1 cellular context compared by ENCODE assay signal in the genomic region with DNA sequence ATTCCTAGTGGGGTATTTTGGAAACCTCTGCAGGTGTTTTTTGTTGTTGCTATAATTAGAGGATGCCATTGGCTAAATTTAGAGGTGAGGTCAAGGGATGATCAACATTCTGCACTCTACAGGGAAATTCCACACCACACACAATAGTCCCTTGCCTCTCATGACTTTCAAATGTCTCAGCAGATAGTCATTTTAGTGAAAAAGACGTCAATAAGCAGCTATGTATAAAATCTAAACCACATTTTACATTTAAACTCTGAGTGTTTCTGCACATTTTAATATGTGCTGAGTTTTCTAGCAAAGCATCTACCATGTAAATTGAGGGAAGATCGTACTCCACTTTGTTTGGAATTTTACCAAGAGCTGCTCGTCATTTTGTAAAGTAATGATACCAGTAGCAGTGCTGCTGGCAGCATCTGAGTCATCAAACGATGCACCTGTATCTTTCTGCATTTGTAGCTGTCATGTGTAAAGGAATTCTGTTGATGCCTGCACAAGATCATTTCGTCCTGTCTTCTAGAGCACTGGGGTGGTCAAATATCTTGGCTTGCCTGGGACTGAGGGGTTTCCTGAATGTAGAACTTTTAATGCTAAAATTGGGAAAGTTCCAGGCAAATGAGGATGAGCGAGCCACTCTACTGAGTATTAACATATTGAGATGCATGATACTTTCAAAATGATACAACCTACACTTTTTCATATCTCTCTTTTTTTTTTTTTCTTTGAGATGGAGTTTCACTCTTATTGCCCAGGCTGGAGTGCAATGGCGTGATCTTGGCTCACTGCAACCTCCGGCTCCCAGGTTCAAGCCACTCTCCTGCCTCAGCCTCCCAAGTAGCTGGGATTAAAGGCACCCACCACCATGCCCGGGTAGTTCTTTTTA.
TF ChIP-seq lines count a peak whose summit lies in the region.

No MANE protein-coding gene starts in this region.

TF ChIP-seq in GM12878, 131 proteins besides CTCF, POLR2A, EP300 and RAD21 (continued from another document):
- TF ChIP-seq RUNX3 (IDR thresholded peaks at IDR 0.05; ENCODE audit: low read length): peak; percentile 97
- peak; percentile 40; the same call in 1 of the 2 replicates for TF ChIP-seq GABPA (IDR thresholded peaks at IDR 0.05; ENCODE audit: low read depth)
- TF ChIP-seq EED (IDR thresholded peaks at IDR 0.05; ENCODE audit: low read depth): peak; percentile 91
- peak; percentile 96; the same call in 1 of the 2 replicates for TF ChIP-seq FOXM1 (IDR thresholded peaks at IDR 0.05; ENCODE audit: low read depth, low read length)
- no peak for TF ChIP-seq CEBPZ (IDR thresholded peaks at IDR 0.05; ENCODE audit: low read depth, low read length)
- TF ChIP-seq CREB1 (IDR thresholded peaks at IDR 0.05; ENCODE audit: low read depth): peak; percentile 76
- TF ChIP-seq ATF7 (IDR thresholded peaks at IDR 0.05; ENCODE audit: low read depth): peak; percentile 87
- TF ChIP-seq POLR2AphosphoS5 (IDR thresholded peaks at IDR 0.05; ENCODE audit: low read length): peak; percentile 43; the same call in 1 of the 2 replicates
- TF ChIP-seq SMARCA5 (IDR thresholded peaks at IDR 0.05): peak; percentile 93
- TF ChIP-seq JUNB (IDR thresholded peaks at IDR 0.05): peak; percentile 93
- 0 out of 2 replicates have a peak, but pooled peaks have one; percentile 23 for TF ChIP-seq TAF1 (IDR thresholded peaks at IDR 0.05; ENCODE audit: borderline replicate concordance, low read depth, low read length)
- peak; percentile 96 for TF ChIP-seq MEF2B (IDR thresholded peaks at IDR 0.05; ENCODE audit: partially characterized antibody, poor library complexity, severe bottlenecking)
- peak; percentile 77 for TF ChIP-seq ZNF24 (IDR thresholded peaks at IDR 0.05)
- TF ChIP-seq TBL1XR1 (IDR thresholded peaks at IDR 0.05; ENCODE audit: low read depth, low read length): peak; percentile 80
- TF ChIP-seq SP1 (IDR thresholded peaks at IDR 0.05; ENCODE audit: low read depth, low read length): peak; percentile 86
- peak; percentile 99 for TF ChIP-seq RELA (IDR thresholded peaks at IDR 0.05; ENCODE audit: borderline replicate concordance, partially characterized antibody)
- TF ChIP-seq BACH1 (IDR thresholded peaks at IDR 0.05; ENCODE audit: borderline replicate concordance): peak; percentile 47; the same call in 1 of the 2 replicates
- TF ChIP-seq KLF5 (IDR thresholded peaks at IDR 0.05; ENCODE audit: partially characterized antibody): peak; percentile 91
- TF ChIP-seq TCF7 (IDR thresholded peaks at IDR 0.05; ENCODE audit: borderline replicate concordance): peak; percentile 40; the same call in 1 of the 2 replicates
- no peak for TF ChIP-seq NRF1 (conservative IDR thresholded peaks at IDR 0.05; ENCODE audit: low read depth, low read length)
- no peak for TF ChIP-seq REST (IDR thresholded peaks at IDR 0.05; ENCODE audit: low read depth, low read length)
- 0 out of 3 replicates have a peak, but pooled peaks have one; percentile 14 for TF ChIP-seq POU2F2 (IDR thresholded peaks at IDR 0.05; ENCODE audit: borderline replicate concordance, low read depth, low read length)
- no peak for TF ChIP-seq LARP7 (IDR thresholded peaks at IDR 0.05)
- TF ChIP-seq NR2F1 (conservative IDR thresholded peaks at IDR 0.05): peak; percentile 97
- TF ChIP-seq MTA3 (IDR thresholded peaks at IDR 0.05; ENCODE audit: borderline replicate concordance, low read length): peak; percentile 87; the same call in 1 of the 2 replicates
- peak; percentile 76 for TF ChIP-seq BCL3 (IDR thresholded peaks at IDR 0.05; ENCODE audit: borderline replicate concordance, insufficient read depth, low read depth, low read length, poor library complexity, severe bottlenecking)
- peak in 1 of 2 experiments; percentile 62; a peak in 1 of 4 replicates for TF ChIP-seq CEBPB (IDR thresholded peaks at IDR 0.05; ENCODE audit: borderline replicate concordance in 1 of 2, low read depth in 2 of 2, low read length in 2 of 2)
- TF ChIP-seq EZH2 (IDR thresholded peaks at IDR 0.05; ENCODE audit: borderline replicate concordance, control insufficient read depth, low read depth, low read length): no peak
- TF ChIP-seq IRF4 (IDR thresholded peaks at IDR 0.05; ENCODE audit: low read depth, low read length): peak; percentile 12; the same call in 1 of the 2 replicates
- peak; percentile 33; the same call in 1 of the 2 replicates for TF ChIP-seq RAD51 (IDR thresholded peaks at IDR 0.05)
- TF ChIP-seq MEF2A (IDR thresholded peaks at IDR 0.05; ENCODE audit: insufficient read depth, low read depth, low read length): peak; percentile 99
- peak; percentile 88 for TF ChIP-seq CBFB (IDR thresholded peaks at IDR 0.05; ENCODE audit: low read depth)
- peak; percentile 97 for TF ChIP-seq MTA2 (IDR thresholded peaks at IDR 0.05; ENCODE audit: low read depth)
- no peak for TF ChIP-seq IRF3 (IDR thresholded peaks at IDR 0.05)
- peak; percentile 75; the same call in 1 of the 2 replicates for TF ChIP-seq TCF3 (IDR thresholded peaks at IDR 0.05; ENCODE audit: borderline replicate concordance, insufficient read depth, low read depth, low read length)
- peak; percentile 49 for TF ChIP-seq NBN (IDR thresholded peaks at IDR 0.05)
